29 cellular contexts compared by ENCODE assay signal in the genomic region with DNA sequence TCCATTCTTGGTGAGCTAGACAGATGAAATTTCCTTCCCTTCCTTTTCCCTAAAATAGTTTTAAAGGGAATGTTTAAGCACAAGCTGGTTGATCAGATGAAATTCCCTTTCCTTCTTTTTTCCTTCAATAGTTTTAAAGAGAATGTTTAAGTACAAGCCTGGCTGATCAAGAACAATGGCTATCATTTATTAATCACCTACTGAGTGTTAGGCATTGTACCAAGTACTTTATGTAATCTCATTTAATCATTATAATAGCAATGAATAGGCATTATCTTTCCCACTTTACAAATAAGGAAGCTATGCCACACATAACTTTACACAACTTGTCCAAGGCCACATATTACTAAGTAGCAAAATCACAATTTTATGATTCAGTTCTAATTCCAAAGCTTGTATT.
"Had no signal": no experiment of that assay in that cellular context is flagged by ENCODE, and none has a peak within 500 bp of the region (broad histone marks: within the 10 kb centered on the region; RNA-seq: fewer than 3 reads in every experiment).

No MANE protein-coding gene starts in this region.

- H3K9me3 ChIP-seq: esophagus muscularis mucosa, heart right ventricle, left lung, mucosa of descending colon, prostate gland, sigmoid colon, testis, tibial artery had no signal

- ATAC-seq: effector memory CD8-positive, alpha-beta T cell; heart right ventricle; left cardiac atrium; left lung; mucosa of descending colon; natural killer cell treated with Interleukin-12 subunit alpha and Interleukin-12 subunit beta and Interleukin-15 and Interleukin-18, amount 100 ng/mL, for 72 hours; right cardiac atrium; stimulated activated memory B cell treated with anti-CD40 and anti-IgM and Interleukin-4, amounts not matched to agents 10 μg/mL and 1 μg/mL and 100 μg/mL, for 72 hours; stimulated activated naive CD8-positive, alpha-beta T cell treated with anti-CD3 and anti-CD28 coated beads, Interleukin-15, Interleukin-2, amounts not matched to agents 100 U/mL and 50 U/mL, for 24 hours had no signal

- DNase-seq: cerebellar nuclear complex; cortex of kidney; effector memory CD8-positive, alpha-beta T cell; foreskin melanocyte; glutamatergic neuron; heart right ventricle; hippocampal formation; immature natural killer cell; islet precursor cell; left cardiac atrium; left lung; mesenchymal stem cell; mucosa of descending colon; naive B cell; nucleus accumbens; right cardiac atrium; sigmoid colon; stimulated activated CD4-positive, alpha-beta T cell treated with anti-CD3 and anti-CD28 coated beads, Interleukin-4, amount 100 ng/mL, for 4 hours; stimulated activated naive CD8-positive, alpha-beta T cell treated with anti-CD3 and anti-CD28 coated beads, Interleukin-15, Interleukin-2, amounts not matched to agents 100 U/mL and 50 U/mL, for 24 hours; substantia nigra; testis; tibial artery had no signal

- H3K36me3 ChIP-seq: left lung, prostate gland had no signal

- H3K4me1 ChIP-seq: esophagus muscularis mucosa, heart right ventricle, left lung, prostate gland, sigmoid colon, testis, tibial artery had no signal

- H3K9me3 Mint-ChIP-seq: effector memory CD8-positive, alpha-beta T cell; immature natural killer cell; natural killer cell treated with Interleukin-12 subunit alpha and Interleukin-12 subunit beta and Interleukin-15 and Interleukin-18, amount 100 ng/mL, for 72 hours; type B pancreatic cell had no signal

- H3K27ac ChIP-seq: epithelial cell of prostate, esophagus muscularis mucosa, heart right ventricle, left lung, prostate gland, sigmoid colon, testis, tibial artery had no signal

- H3K27me3 Mint-ChIP-seq: effector memory CD8-positive, alpha-beta T cell; naive B cell; natural killer cell treated with Interleukin-12 subunit alpha and Interleukin-12 subunit beta and Interleukin-15 and Interleukin-18, amount 100 ng/mL, for 72 hours; stimulated activated memory B cell treated with anti-CD40 and anti-IgM and Interleukin-4, amounts not matched to agents 10 μg/mL and 1 μg/mL and 100 μg/mL, for 72 hours; type B pancreatic cell had no signal

- H3K4me1 Mint-ChIP-seq: immature natural killer cell; mesothelial cell of epicardium; stimulated activated memory B cell treated with anti-CD40 and anti-IgM and Interleukin-4, amounts not matched to agents 10 μg/mL and 1 μg/mL and 100 μg/mL, for 72 hours had no signal

- H3K4me3 Mint-ChIP-seq: effector memory CD8-positive, alpha-beta T cell; immature natural killer cell; mesothelial cell of epicardium; naive B cell; natural killer cell treated with Interleukin-12 subunit alpha and Interleukin-12 subunit beta and Interleukin-15 and Interleukin-18, amount 100 ng/mL, for 72 hours; stimulated activated memory B cell treated with anti-CD40 and anti-IgM and Interleukin-4, amounts not matched to agents 10 μg/mL and 1 μg/mL and 100 μg/mL, for 72 hours; type B pancreatic cell had no signal

- H3K4me3 ChIP-seq: esophagus muscularis mucosa, heart right ventricle, left lung, mucosa of descending colon, prostate gland, sigmoid colon, testis, tibial artery had no signal

- H3K27ac Mint-ChIP-seq: immature natural killer cell; mesothelial cell of epicardium; natural killer cell treated with Interleukin-12 subunit alpha and Interleukin-12 subunit beta and Interleukin-15 and Interleukin-18, amount 100 ng/mL, for 72 hours; stimulated activated memory B cell treated with anti-CD40 and anti-IgM and Interleukin-4, amounts not matched to agents 10 μg/mL and 1 μg/mL and 100 μg/mL, for 72 hours; type B pancreatic cell had no signal

- H3K36me3 Mint-ChIP-seq: immature natural killer cell; natural killer cell treated with Interleukin-12 subunit alpha and Interleukin-12 subunit beta and Interleukin-15 and Interleukin-18, amount 100 ng/mL, for 72 hours had no signal

- H3K27me3 ChIP-seq: esophagus muscularis mucosa, heart right ventricle, left lung, sigmoid colon, testis, tibial artery had no signal
